ENCODE assay signal across 23 cellular contexts in genomic region chr6:95185874-95186273, GRCh38.
DNase-seq lines count a peak whose midpoint lies in the region; ATAC-seq, FAIRE-seq and TF ChIP-seq lines count a peak whose summit lies in the region.
"Had no signal": no experiment of that assay in that cellular context is flagged by ENCODE, and none has a peak within 500 bp of the region (broad histone marks: within the 10 kb centered on the region; RNA-seq: fewer than 3 reads in every experiment).

No MANE protein-coding gene starts in this region.

- DNase-seq in NCI-H2171 treated with DMSO at 0.1 percent for 48 hours (lab: John Stamatoyannopoulos, UW) (peak; percentile 61), NCI-H2171 (lab: John Stamatoyannopoulos, UW) (no peak), D721Med (ENCODE audit: insufficient read length, low spot score) (no peak), NCI-H146 (lab: John Stamatoyannopoulos, UW) (peak; percentile 9), SW480 (ENCODE audit: low spot score) (peak; percentile 51)
- no peak for DNase-seq in stimulated activated CD4-positive, alpha-beta T cell treated with anti-CD3 and anti-CD28 coated beads, Interleukin-12 subunit alpha, Interleukin-12 subunit beta, amount 100 ng/mL, for 4 hours
- DNase-seq in activated CD8-positive, alpha-beta memory T cell treated with anti-CD3 and anti-CD28 coated beads, Interleukin-2, amount 50 U/mL, for 48 hours: no peak
- DNase-seq: activated CD4-positive, alpha-beta T cell treated with anti-CD3 and anti-CD28 coated beads, Interleukin-2, amount 50 U/mL, for 48 hours; activated naive CD4-positive, alpha-beta T cell treated with anti-CD3 and anti-CD28 coated beads for 36 hours; caudate nucleus; CD8-positive, alpha-beta memory T cell; effector memory CD4-positive, alpha-beta T cell; hypothalamus; KG1; mucosa of descending colon; NCI-H187; SJCRH30; stimulated activated CD4-positive, alpha-beta T cell treated with anti-CD3 and anti-CD28 coated beads, Interleukin-15, amount 100 ng/mL, for 24 hours; stimulated activated CD4-positive, alpha-beta T cell treated with anti-CD3 and anti-CD28 coated beads, Interleukin-4, amount 100 ng/mL, for 4 hours; T-helper 1 cell had no signal

- peak; percentile 37 for TF ChIP-seq CTCF in D721Med (IDR thresholded peaks at IDR 0.05; ENCODE audit: insufficient read depth, missing control alignments)

- no peak for FAIRE-seq in D721Med (lab: Jason Lieb, UNC)
- FAIRE-seq: RCC 7860 had no signal

- ATAC-seq in GM18909 (IDR thresholded peaks at IDR 0.05; ENCODE audit: poor library complexity, unreplicated experiment): no peak
- ATAC-seq: mucosa of descending colon; natural killer cell treated with Interleukin-12 subunit alpha and Interleukin-12 subunit beta and Interleukin-15 and Interleukin-18, amount 100 ng/mL, for 72 hours had no signal

Comparison
In these comparisons a context has a peak if more than half of its experiments do, and no peak if none do; other contexts are left out.
1. DNase-seq: peak in NCI-H2171 treated with DMSO at 0.1 percent for 48 hours (single experiment), NCI-H146 (single experiment) and SW480 (single experiment); none in NCI-H2171 (single experiment), D721Med (single experiment), stimulated activated CD4-positive, alpha-beta T cell treated with anti-CD3 and anti-CD28 coated beads, Interleukin-12 subunit alpha, Interleukin-12 subunit beta, amount 100 ng/mL, for 4 hours (single experiment) and activated CD8-positive, alpha-beta memory T cell treated with anti-CD3 and anti-CD28 coated beads, Interleukin-2, amount 50 U/mL, for 48 hours (single experiment).